In the genomic region with DNA sequence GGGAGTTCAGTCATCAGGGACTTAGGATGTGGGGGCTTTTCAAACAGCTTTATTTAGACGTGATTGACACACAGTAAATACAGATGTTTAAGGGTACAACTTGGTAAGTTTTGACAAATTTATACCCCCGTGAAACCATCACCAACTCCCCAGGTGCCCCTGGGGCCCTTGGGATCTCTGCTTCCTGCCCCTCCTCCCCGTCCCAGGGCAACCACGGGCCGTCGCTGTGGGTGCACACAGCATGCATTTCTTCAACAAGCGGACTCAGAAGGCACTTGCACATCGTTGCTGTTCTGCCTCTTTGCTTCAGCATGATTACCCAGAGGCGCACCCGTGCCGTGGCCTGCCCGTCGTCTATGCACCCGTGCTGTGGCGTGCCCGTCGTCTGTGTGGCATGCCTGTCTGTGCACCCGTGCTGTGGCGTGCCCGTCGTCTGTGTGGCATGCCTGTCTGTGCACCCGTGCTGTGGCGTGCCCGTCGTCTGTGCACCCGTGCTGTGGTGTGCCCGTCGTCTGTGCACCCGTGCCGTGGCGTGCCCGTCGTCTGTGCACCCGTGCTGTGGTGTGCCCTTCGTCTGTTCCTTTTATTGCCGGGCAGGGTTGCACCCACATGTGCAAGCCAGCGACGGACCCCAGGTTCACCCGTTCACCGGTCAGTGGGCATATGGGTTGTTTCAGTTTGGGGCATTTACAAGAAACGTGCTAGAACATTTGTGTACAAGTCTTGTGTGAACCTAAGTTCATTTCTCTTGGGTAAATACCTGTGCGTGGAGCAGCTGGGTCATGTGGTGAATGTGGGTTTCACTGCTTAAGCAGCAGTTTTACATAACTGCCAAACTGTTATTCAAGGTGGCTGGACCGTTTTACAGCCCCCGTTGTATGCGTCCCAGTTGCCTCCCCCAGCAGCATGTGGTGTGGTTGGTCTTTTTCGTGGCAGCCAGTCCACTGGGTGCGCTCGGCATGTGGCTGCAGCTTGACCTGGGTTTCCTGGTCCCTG, we compare ENCODE assay signal across 8 cellular contexts. TPM values are rescaled to one million over a fixed set of nuclear protein-coding genes. Genes with fewer than 3 reads are reported as not detected.
DNase-seq lines count a peak whose midpoint lies in the region; ATAC-seq, FAIRE-seq and TF ChIP-seq lines count a peak whose summit lies in the region.

No MANE protein-coding gene starts in this region.

- intact Hi-C loops in GM12878 (cut with micrococcal nuclease; ENCODE audit: unreplicated experiment), result no loop called here

- POLR2A ChIA-PET in GM12878 (lab: Charles Lee), result interaction anchor here (0.8 to 2.7 kb wide), 3 partner anchors 8 to 15 kb away, joined by 10 to 33 read pairs (median 31); partner anchors contain the start of genes CD81 and TSSC4

- no peaks in the 10 kb centered on the region; the same call in 2 of the 3 replicates for H3K9me3 ChIP-seq in GM12878 (replicated peaks; ENCODE audit: control insufficient read depth, insufficient read depth, low read length)

- H3K9ac ChIP-seq in GM12878 (ENCODE audit: control insufficient read depth, insufficient read depth, low read length), result peak overlapping the region; percentile 69

- TF ChIP-seq EP300 in GM12878 (IDR thresholded peaks at IDR 0.05; ENCODE audit: borderline replicate concordance in 1 of 2, control insufficient read depth in 1 of 2, low read depth in 2 of 2, low read length in 2 of 2), result peak; percentile 19 to 77; a peak in 1 of 4 replicates

- no peak for TF ChIP-seq CTCF in GM12878 (IDR thresholded peaks at IDR 0.05 in 2 of 3, conservative IDR thresholded peaks at IDR 0.05 in 1 of 3; ENCODE audit: control insufficient read depth in 2 of 3, extremely low read depth in 1 of 3, insufficient read depth in 1 of 3, low read depth in 3 of 3, low read length in 3 of 3)

- ATAC-seq in GM18517 (IDR thresholded peaks at IDR 0.05; ENCODE audit: unreplicated experiment) (peak; percentile 30), HG02798 (IDR thresholded peaks at IDR 0.05; ENCODE audit: poor library complexity, unreplicated experiment) (peak; percentile 42), GM12878 (peak; percentile 13), HG02970 (IDR thresholded peaks at IDR 0.05; ENCODE audit: low FRiP score, unreplicated experiment) (no peak)

- H3K4me1 ChIP-seq in GM12878 (ENCODE audit: control insufficient read depth, insufficient read depth, low read length), result peaks cover 90% of the 10 kb centered on the region

- peak overlapping the region; percentile 74 for H3K27ac ChIP-seq in GM12878 (ENCODE audit: control insufficient read depth, insufficient read depth)
- peak overlapping the region in 15 of 21 experiments; percentile 8 to 82 (median 45) for H3K27ac ChIP-seq in skin epidermis

- CTCF ChIA-PET in GM12878 (lab: Yijun Ruan, JAX), result interaction anchor here (1.4 to 3.2 kb wide), 4 partner anchors 14 to 80 kb away, joined by 4 to 23 read pairs (median 12); partner anchors contain the start of gene TSSC4

- 3% methylated on average over 42 of the region's 48 CpGs for WGBS in GM12878 (ENCODE audit: insufficient coverage, insufficient replicate concordance, low lambda C conversion rate, missing lambda C conversion rate)

- SMC1A ChIA-PET in GM12878 (lab: Charles Lee; ENCODE audit: uncharacterized antibody, unreplicated experiment), result interaction anchor here (3.1 kb wide), 1 partner anchor 15 kb away, joined by 12 read pairs; the partner anchor contains the start of gene TSSC4

- peaks cover 5% of the 10 kb centered on the region; the same call in 1 of the 2 replicates for H4K20me1 ChIP-seq in GM12878 (ENCODE audit: control insufficient read depth, insufficient read depth)

- peak overlapping the region; percentile 83 for H3K4me3 ChIP-seq in GM12878
- H3K4me3 ChIP-seq in skin epidermis, result no peak overlapping the region

- peaks cover 0 to 5% of the 10 kb centered on the region in 2 experiments; a peak in 3 of 4 replicates for H3K36me3 ChIP-seq in GM12878 (ENCODE audit: control insufficient read depth in 2 of 2, insufficient read depth in 2 of 2, low read length in 1 of 2)

- H3K27me3 ChIP-seq in GM12878 (replicated peaks in 1 of 2; ENCODE audit: control insufficient read depth in 2 of 2, insufficient read depth in 2 of 2, low read length in 1 of 2), result no peaks in the 10 kb centered on the region

- H2AFZ ChIP-seq in GM12878 (ENCODE audit: control insufficient read depth, low read depth, low read length), result no peak overlapping the region

- TF ChIP-seq RAD21 in GM12878 (IDR thresholded peaks at IDR 0.05; ENCODE audit: insufficient read depth, low read depth, low read length), result no peak

- peaks cover 91% of the 10 kb centered on the region for H3K79me2 ChIP-seq in GM12878 (ENCODE audit: control insufficient read depth, insufficient read depth, low read length)

- RAD21 ChIA-PET in GM12878 (lab: Charles Lee; ENCODE audit: unreplicated experiment), result interaction anchor here (1.0 to 2.9 kb wide), 2 partner anchors 8 to 15 kb away, joined by 6 to 18 read pairs; partner anchors contain the start of genes CD81 and TSSC4

- TF ChIP-seq POLR2A in GM12878 (IDR thresholded peaks at IDR 0.05; ENCODE audit: low read depth, low read length), result peak; percentile 69

- DNase-seq in GM12878 (ENCODE audit: low read depth, low spot score) (peak; percentile 36), SKM-1 treated with dmso at 0.1 percent for 144 hours (lab: John Stamatoyannopoulos, UW; ENCODE audit: unreplicated experiment) (no peak), activated gamma-delta T cell (lab: John Stamatoyannopoulos, UW) (no peak), NCI-H1436 treated with DMSO at 0.1 percent for 48 hours (lab: John Stamatoyannopoulos, UW) (no peak)

- in situ Hi-C loops in GM12878 (cut with MboI), result loop anchor here (25.0 kb wide), 1 partner anchor 1573 kb away; the partner anchor contains the start of genes PIDD1, PNPLA2 and RPLP2

- no TSS peak for BruUV-seq in GM12878 (replicated peaks; lab: Mats Ljungman, UMichigan)

- peak; percentile 86 for FAIRE-seq in GM12878 (lab: Jason Lieb, UNC)

- H3K4me2 ChIP-seq in GM12878 (ENCODE audit: control insufficient read depth, insufficient read depth), result peak overlapping the region; percentile 98

RNA-seq across cellular contexts. Expression of gene CD81, which starts 8.3 kb away (rescaled TPM):
- total RNA-seq in GM12878 (2013; cell fraction: nucleolus; rRNA removed), result 117 and 127 TPM in 2 replicates
- total RNA-seq in GM12878 (2014; rRNA removed) (58.2 and 59.2 TPM in 2 replicates), GM12878 (2014; rRNA removed; fragmentation: Illumina TruSeq; extraction: Trizol) (48.9 and 55.3 TPM in 2 replicates), GM12878 (2021) (145 TPM in 2 replicates)
- 105 TPM for polyA plus RNA-seq in GM12878 (2011; ENCODE audit: low read depth)
- polyA plus RNA-seq in GM12878 (2011; rRNA removed) (55.2 and 106 TPM in 2 replicates), GM12878 (2014; fragmentation: Illumina TruSeq; extraction: Trizol) (49.0 and 99.3 TPM in 2 replicates), GM12878 (2014; fragmentation: Nextera tagmentation; extraction: Ambion mirVana) (1 to 10 TPM; 2.0 to 7.8 TPM), GM12878 (2014; rRNA removed) (118 and 139 TPM in 2 replicates), GM12878 (2016; fragmentation: Nextera tagmentation; extraction: Ambion mirVana) (10 to 100 TPM; 18.1 to 24.1 TPM)
- 215 and 249 TPM in 2 replicates for polyA plus RNA-seq in GM12878 (2011; cell fraction: cytosol; rRNA removed)
- 252 and 253 TPM in 2 replicates for polyA plus RNA-seq in GM12878 (2011; cell fraction: nucleus; rRNA removed)
- 161 and 203 TPM in 2 replicates for polyA plus RNA-seq in GM12878 (2012)
- polyA minus RNA-seq in GM12878 (2011; rRNA and poly(A)+ RNA removed), result 150 and 192 TPM in 2 replicates
- 81.7 and 85.6 TPM in 2 replicates for polyA minus RNA-seq in GM12878 (2011; cell fraction: cytosol; rRNA and poly(A)+ RNA removed)
- 38.2 and 56.5 TPM in 2 replicates for polyA minus RNA-seq in GM12878 (2011; cell fraction: nucleus; rRNA and poly(A)+ RNA removed)

RNA-seq across cellular contexts. Expression of gene TSSC4, which starts 15.1 kb away (rescaled TPM):
- total RNA-seq in GM12878 (2013; cell fraction: nucleolus; rRNA removed), result 17.2 and 17.7 TPM in 2 replicates
- total RNA-seq in GM12878 (2014; rRNA removed) (49.0 and 52.2 TPM in 2 replicates), GM12878 (2014; rRNA removed; fragmentation: Illumina TruSeq; extraction: Trizol) (15.9 and 19.0 TPM in 2 replicates), GM12878 (2021) (52.6 and 55.4 TPM in 2 replicates)
- polyA plus RNA-seq in GM12878 (2011; ENCODE audit: low read depth), result 5.7 TPM
- polyA plus RNA-seq in GM12878 (2011; rRNA removed) (6.4 and 14.7 TPM in 2 replicates), GM12878 (2014; fragmentation: Illumina TruSeq; extraction: Trizol) (0.36 and 5.3 TPM in 2 replicates), GM12878 (2014; fragmentation: Nextera tagmentation; extraction: Ambion mirVana) (1 to 10 TPM in 1 of 2 experiments, under 1 TPM in 1; 0.69 to 5.3 TPM), GM12878 (2014; rRNA removed) (32.3 and 43.8 TPM in 2 replicates), GM12878 (2016; fragmentation: Nextera tagmentation; extraction: Ambion mirVana) (10 to 100 TPM; 62.8 to 70.1 TPM)
- polyA plus RNA-seq in GM12878 (2011; cell fraction: cytosol; rRNA removed), result 21.9 and 41.0 TPM in 2 replicates
- 62.3 and 80.7 TPM in 2 replicates for polyA plus RNA-seq in GM12878 (2011; cell fraction: nucleus; rRNA removed)
- polyA plus RNA-seq in GM12878 (2012), result 21.8 and 26.7 TPM in 2 replicates
- polyA minus RNA-seq in GM12878 (2011; rRNA and poly(A)+ RNA removed), result 11.3 and 24.7 TPM in 2 replicates
- polyA minus RNA-seq in GM12878 (2011; cell fraction: cytosol; rRNA and poly(A)+ RNA removed), result 13.5 and 18.3 TPM in 2 replicates
- 20.7 and 40.5 TPM in 2 replicates for polyA minus RNA-seq in GM12878 (2011; cell fraction: nucleus; rRNA and poly(A)+ RNA removed)

RNA-seq across cellular contexts. Expression of gene TRPM5, which starts 58.9 kb away (rescaled TPM):
- not detected in 2 replicates for total RNA-seq in GM12878 (2013; cell fraction: nucleolus; rRNA removed)
- not detected in 2 replicates for total RNA-seq in GM12878 (2014; rRNA removed)
- total RNA-seq in GM12878 (2014; rRNA removed; fragmentation: Illumina TruSeq; extraction: Trizol), result not detected in 2 replicates
- total RNA-seq in GM12878 (2021), result not detected in 2 replicates
- polyA plus RNA-seq in GM12878 (2011; ENCODE audit: low read depth), result not detected
- polyA plus RNA-seq in GM12878 (2011; rRNA removed), result not detected in 2 replicates
- polyA plus RNA-seq in GM12878 (2011; cell fraction: cytosol; rRNA removed), result not detected in 2 replicates
- polyA plus RNA-seq in GM12878 (2011; cell fraction: nucleus; rRNA removed), result not detected in 2 replicates
- not detected in 2 replicates for polyA plus RNA-seq in GM12878 (2012)
- polyA plus RNA-seq in GM12878 (2014; fragmentation: Illumina TruSeq; extraction: Trizol), result not detected in 2 replicates
- not detected for polyA plus RNA-seq in GM12878 (2014; fragmentation: Nextera tagmentation; extraction: Ambion mirVana)
- not detected in 2 replicates for polyA plus RNA-seq in GM12878 (2014; rRNA removed)
- polyA plus RNA-seq in GM12878 (2016; fragmentation: Nextera tagmentation; extraction: Ambion mirVana), result not detected
- not detected in 2 replicates for polyA minus RNA-seq in GM12878 (2011; rRNA and poly(A)+ RNA removed)
- polyA minus RNA-seq in GM12878 (2011; cell fraction: cytosol; rRNA and poly(A)+ RNA removed), result not detected in 2 replicates
- polyA minus RNA-seq in GM12878 (2011; cell fraction: nucleus; rRNA and poly(A)+ RNA removed), result not detected in 2 replicates

RNA-seq across cellular contexts. Expression of gene KCNQ1, which starts 59.4 kb away (rescaled TPM):
- 0.71 and 0.81 TPM in 2 replicates for total RNA-seq in GM12878 (2013; cell fraction: nucleolus; rRNA removed)
- total RNA-seq in GM12878 (2014; rRNA removed) (not detected in 2 replicates), GM12878 (2014; rRNA removed; fragmentation: Illumina TruSeq; extraction: Trizol) (not detected in 2 replicates), GM12878 (2021) (0.15 and 0.16 TPM in 2 replicates)
- polyA plus RNA-seq in GM12878 (2011; ENCODE audit: low read depth), result not detected
- polyA plus RNA-seq in GM12878 (2011; rRNA removed) (0.06 and 0.12 TPM in 2 replicates), GM12878 (2014; fragmentation: Illumina TruSeq; extraction: Trizol) (0.03 TPM in 1 of 2 replicates, not detected in the other), GM12878 (2014; fragmentation: Nextera tagmentation; extraction: Ambion mirVana) (not detected), GM12878 (2014; rRNA removed) (not detected in 2 replicates), GM12878 (2016; fragmentation: Nextera tagmentation; extraction: Ambion mirVana) (not detected)
- 0.10 and 0.18 TPM in 2 replicates for polyA plus RNA-seq in GM12878 (2011; cell fraction: cytosol; rRNA removed)
- polyA plus RNA-seq in GM12878 (2011; cell fraction: nucleus; rRNA removed), result 0.03 and 0.15 TPM in 2 replicates
- 0.19 and 0.25 TPM in 2 replicates for polyA plus RNA-seq in GM12878 (2012)
- polyA minus RNA-seq in GM12878 (2011; rRNA and poly(A)+ RNA removed), result 0.15 and 0.41 TPM in 2 replicates
- not detected in 2 replicates for polyA minus RNA-seq in GM12878 (2011; cell fraction: cytosol; rRNA and poly(A)+ RNA removed)
- polyA minus RNA-seq in GM12878 (2011; cell fraction: nucleus; rRNA and poly(A)+ RNA removed), result not detected in 2 replicates
